ENCODE assay signal across 1 cellular context in the genomic region with DNA sequence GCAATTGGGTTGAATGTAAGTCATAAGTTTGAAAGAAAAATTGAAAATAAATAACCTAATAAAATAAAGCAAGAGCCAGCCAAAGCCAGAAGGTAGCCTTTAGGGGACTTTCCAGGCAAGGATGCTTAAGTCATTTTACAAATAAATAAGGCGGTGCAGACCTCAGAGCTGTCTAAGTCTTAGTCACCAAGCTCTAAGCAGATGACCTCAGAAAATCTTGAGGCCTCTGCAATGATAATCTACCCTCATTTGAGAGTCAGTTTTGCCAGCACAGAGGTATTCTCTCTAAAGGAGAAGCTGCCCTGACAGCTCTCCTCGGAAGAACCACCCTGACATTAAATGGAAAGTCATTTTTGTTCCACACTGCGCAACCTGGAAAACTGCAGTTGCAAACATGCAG.
A peak's percentile ranks its signal among the peaks of the same experiment; 100 is the strongest.
TF ChIP-seq lines count a peak whose summit lies in the region.

No MANE protein-coding gene starts in this region.

TF ChIP-seq in GM12878, 131 proteins besides CTCF, POLR2A, EP300 and RAD21 (continued from another document and continues in another):
- TF ChIP-seq JUND (IDR thresholded peaks at IDR 0.05; ENCODE audit: low read depth, low read length), result 0 out of 2 replicates have a peak, but pooled peaks have one; percentile 52
- TF ChIP-seq FOXM1 (IDR thresholded peaks at IDR 0.05; ENCODE audit: low read depth, low read length), result peak; percentile 89
- TF ChIP-seq EED (IDR thresholded peaks at IDR 0.05; ENCODE audit: low read depth), result peak; percentile 14; the same call in 1 of the 2 replicates
- TF ChIP-seq TARDBP (IDR thresholded peaks at IDR 0.05; ENCODE audit: borderline replicate concordance), result 0 out of 2 replicates have a peak, but pooled peaks have one; percentile 36
- TF ChIP-seq, protein P1, sequence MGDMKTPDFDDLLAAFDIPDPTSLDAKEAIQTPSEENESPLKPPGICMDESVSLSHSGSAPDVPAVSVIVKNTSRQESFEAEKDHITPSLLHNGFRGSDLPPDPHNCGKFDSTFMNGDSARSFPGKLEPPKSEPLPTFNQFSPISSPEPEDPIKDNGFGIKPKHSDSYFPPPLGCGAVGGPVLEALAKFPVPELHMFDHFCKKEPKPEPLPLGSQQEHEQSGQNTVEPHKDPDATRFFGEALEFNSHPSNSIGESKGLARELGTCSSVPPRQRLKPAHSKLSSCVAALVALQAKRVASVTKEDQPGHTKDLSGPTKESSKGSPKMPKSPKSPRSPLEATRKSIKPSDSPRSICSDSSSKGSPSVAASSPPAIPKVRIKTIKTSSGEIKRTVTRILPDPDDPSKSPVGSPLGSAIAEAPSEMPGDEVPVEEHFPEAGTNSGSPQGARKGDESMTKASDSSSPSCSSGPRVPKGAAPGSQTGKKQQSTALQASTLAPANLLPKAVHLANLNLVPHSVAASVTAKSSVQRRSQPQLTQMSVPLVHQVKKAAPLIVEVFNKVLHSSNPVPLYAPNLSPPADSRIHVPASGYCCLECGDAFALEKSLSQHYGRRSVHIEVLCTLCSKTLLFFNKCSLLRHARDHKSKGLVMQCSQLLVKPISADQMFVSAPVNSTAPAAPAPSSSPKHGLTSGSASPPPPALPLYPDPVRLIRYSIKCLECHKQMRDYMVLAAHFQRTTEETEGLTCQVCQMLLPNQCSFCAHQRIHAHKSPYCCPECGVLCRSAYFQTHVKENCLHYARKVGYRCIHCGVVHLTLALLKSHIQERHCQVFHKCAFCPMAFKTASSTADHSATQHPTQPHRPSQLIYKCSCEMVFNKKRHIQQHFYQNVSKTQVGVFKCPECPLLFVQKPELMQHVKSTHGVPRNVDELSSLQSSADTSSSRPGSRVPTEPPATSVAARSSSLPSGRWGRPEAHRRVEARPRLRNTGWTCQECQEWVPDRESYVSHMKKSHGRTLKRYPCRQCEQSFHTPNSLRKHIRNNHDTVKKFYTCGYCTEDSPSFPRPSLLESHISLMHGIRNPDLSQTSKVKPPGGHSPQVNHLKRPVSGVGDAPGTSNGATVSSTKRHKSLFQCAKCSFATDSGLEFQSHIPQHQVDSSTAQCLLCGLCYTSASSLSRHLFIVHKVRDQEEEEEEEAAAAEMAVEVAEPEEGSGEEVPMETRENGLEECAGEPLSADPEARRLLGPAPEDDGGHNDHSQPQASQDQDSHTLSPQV (IDR thresholded peaks at IDR 0.05), result no peak
- peak; percentile 60; the same call in 1 of the 2 replicates for TF ChIP-seq DPF2 (IDR thresholded peaks at IDR 0.05)
- TF ChIP-seq BCL11A (IDR thresholded peaks at IDR 0.05; ENCODE audit: low read depth, low read length), result peak; percentile 86; the same call in 1 of the 2 replicates
- TF ChIP-seq TAF1 (IDR thresholded peaks at IDR 0.05; ENCODE audit: borderline replicate concordance, low read depth, low read length), result peak; percentile 73; the same call in 1 of the 2 replicates
- no peak for TF ChIP-seq ZSCAN29 (IDR thresholded peaks at IDR 0.05)
- TF ChIP-seq PML (IDR thresholded peaks at IDR 0.05; ENCODE audit: low read length), result peak; percentile 83; the same call in 1 of the 2 replicates
- no peak for TF ChIP-seq ZBTB40 (IDR thresholded peaks at IDR 0.05; ENCODE audit: borderline replicate concordance)
- no peak for TF ChIP-seq ZZZ3 (IDR thresholded peaks at IDR 0.05; ENCODE audit: control insufficient read depth, insufficient read length, low read depth)
- TF ChIP-seq NFIC (IDR thresholded peaks at IDR 0.05; ENCODE audit: low read depth, low read length), result peak; percentile 93; the same call in 1 of the 2 replicates
- TF ChIP-seq ETV6 (conservative IDR thresholded peaks at IDR 0.05 in 1 of 2, IDR thresholded peaks at IDR 0.05 in 1 of 2; ENCODE audit: borderline replicate concordance in 1 of 2, low read depth in 1 of 2), result peak in 1 of 2 experiments; percentile 48; a peak in 1 of 4 replicates
- peak; percentile 87 for TF ChIP-seq POLR2AphosphoS5 (IDR thresholded peaks at IDR 0.05; ENCODE audit: low read length)
- 0 out of 2 replicates have a peak, but pooled peaks have one; percentile 40 for TF ChIP-seq MEF2A (IDR thresholded peaks at IDR 0.05; ENCODE audit: insufficient read depth, low read depth, low read length)
- TF ChIP-seq, protein P2, sequence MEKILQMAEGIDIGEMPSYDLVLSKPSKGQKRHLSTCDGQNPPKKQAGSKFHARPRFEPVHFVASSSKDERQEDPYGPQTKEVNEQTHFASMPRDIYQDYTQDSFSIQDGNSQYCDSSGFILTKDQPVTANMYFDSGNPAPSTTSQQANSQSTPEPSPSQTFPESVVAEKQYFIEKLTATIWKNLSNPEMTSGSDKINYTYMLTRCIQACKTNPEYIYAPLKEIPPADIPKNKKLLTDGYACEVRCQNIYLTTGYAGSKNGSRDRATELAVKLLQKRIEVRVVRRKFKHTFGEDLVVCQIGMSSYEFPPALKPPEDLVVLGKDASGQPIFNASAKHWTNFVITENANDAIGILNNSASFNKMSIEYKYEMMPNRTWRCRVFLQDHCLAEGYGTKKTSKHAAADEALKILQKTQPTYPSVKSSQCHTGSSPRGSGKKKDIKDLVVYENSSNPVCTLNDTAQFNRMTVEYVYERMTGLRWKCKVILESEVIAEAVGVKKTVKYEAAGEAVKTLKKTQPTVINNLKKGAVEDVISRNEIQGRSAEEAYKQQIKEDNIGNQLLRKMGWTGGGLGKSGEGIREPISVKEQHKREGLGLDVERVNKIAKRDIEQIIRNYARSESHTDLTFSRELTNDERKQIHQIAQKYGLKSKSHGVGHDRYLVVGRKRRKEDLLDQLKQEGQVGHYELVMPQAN (conservative IDR thresholded peaks at IDR 0.05), result no peak
- TF ChIP-seq HDAC6 (IDR thresholded peaks at IDR 0.05; ENCODE audit: unreplicated experiment), result no peak
- TF ChIP-seq CBFB (IDR thresholded peaks at IDR 0.05; ENCODE audit: low read depth), result peak; percentile 70; the same call in 1 of the 2 replicates
- no peak for TF ChIP-seq CHD4 (IDR thresholded peaks at IDR 0.05)
- TF ChIP-seq SMAD5 (IDR thresholded peaks at IDR 0.05; ENCODE audit: low read depth), result peak; percentile 39; the same call in 1 of the 2 replicates
- 0 out of 2 replicates have a peak, but pooled peaks have one; percentile 9 for TF ChIP-seq NR2F1 (conservative IDR thresholded peaks at IDR 0.05)
- TF ChIP-seq ZBED1 (IDR thresholded peaks at IDR 0.05; ENCODE audit: borderline replicate concordance), result peak; percentile 73; the same call in 1 of the 2 replicates
- peak; percentile 95 for TF ChIP-seq JUNB (IDR thresholded peaks at IDR 0.05)
- TF ChIP-seq RELA (IDR thresholded peaks at IDR 0.05; ENCODE audit: borderline replicate concordance, partially characterized antibody), result peak; percentile 79
- TF ChIP-seq, protein P3, sequence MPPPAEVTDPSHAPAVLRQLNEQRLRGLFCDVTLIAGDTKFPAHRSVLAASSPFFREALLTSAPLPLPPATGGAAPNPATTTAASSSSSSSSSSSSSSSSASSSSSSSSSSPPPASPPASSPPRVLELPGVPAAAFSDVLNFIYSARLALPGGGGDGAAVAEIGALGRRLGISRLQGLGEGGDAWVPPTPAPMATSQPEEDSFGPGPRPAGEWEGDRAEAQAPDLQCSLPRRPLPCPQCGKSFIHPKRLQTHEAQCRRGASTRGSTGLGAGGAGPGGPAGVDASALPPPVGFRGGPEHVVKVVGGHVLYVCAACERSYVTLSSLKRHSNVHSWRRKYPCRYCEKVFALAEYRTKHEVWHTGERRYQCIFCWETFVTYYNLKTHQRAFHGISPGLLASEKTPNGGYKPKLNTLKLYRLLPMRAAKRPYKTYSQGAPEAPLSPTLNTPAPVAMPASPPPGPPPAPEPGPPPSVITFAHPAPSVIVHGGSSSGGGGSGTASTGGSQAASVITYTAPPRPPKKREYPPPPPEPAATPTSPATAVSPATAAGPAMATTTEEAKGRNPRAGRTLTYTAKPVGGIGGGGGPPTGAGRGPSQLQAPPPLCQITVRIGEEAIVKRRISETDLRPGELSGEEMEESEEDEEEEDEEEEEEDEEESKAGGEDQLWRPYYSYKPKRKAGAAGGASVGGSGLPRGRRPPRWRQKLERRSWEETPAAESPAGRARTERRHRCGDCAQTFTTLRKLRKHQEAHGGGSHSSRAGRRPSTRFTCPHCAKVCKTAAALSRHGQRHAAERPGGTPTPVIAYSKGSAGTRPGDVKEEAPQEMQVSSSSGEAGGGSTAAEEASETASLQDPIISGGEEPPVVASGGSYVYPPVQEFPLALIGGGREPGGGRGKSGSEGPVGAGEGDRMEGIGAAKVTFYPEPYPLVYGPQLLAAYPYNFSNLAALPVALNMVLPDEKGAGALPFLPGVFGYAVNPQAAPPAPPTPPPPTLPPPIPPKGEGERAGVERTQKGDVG (CRISPR knock-in tag; IDR thresholded peaks at IDR 0.05), result no peak
- TF ChIP-seq ZNF24 (IDR thresholded peaks at IDR 0.05), result peak; percentile 61; the same call in 1 of the 2 replicates
- TF ChIP-seq GABPA (IDR thresholded peaks at IDR 0.05; ENCODE audit: low read depth), result 0 out of 2 replicates have a peak, but pooled peaks have one; percentile 17
- peak; percentile 86 for TF ChIP-seq CREB1 (IDR thresholded peaks at IDR 0.05; ENCODE audit: low read depth)
- no peak for TF ChIP-seq ELK1 (IDR thresholded peaks at IDR 0.05; ENCODE audit: low read depth, low read length)
- TF ChIP-seq, protein P4, sequence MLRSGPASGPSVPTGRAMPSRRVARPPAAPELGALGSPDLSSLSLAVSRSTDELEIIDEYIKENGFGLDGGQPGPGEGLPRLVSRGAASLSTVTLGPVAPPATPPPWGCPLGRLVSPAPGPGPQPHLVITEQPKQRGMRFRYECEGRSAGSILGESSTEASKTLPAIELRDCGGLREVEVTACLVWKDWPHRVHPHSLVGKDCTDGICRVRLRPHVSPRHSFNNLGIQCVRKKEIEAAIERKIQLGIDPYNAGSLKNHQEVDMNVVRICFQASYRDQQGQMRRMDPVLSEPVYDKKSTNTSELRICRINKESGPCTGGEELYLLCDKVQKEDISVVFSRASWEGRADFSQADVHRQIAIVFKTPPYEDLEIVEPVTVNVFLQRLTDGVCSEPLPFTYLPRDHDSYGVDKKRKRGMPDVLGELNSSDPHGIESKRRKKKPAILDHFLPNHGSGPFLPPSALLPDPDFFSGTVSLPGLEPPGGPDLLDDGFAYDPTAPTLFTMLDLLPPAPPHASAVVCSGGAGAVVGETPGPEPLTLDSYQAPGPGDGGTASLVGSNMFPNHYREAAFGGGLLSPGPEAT (IDR thresholded peaks at IDR 0.05; ENCODE audit: low read depth), result peak; percentile 91; the same call in 1 of the 2 replicates
- peak; percentile 41; the same call in 1 of the 2 replicates for TF ChIP-seq PAX5 (IDR thresholded peaks at IDR 0.05; ENCODE audit: borderline replicate concordance, low read depth, low read length)
- no peak for TF ChIP-seq MTA3 (IDR thresholded peaks at IDR 0.05; ENCODE audit: borderline replicate concordance, low read length)
- peak; percentile 87 for TF ChIP-seq CREM (IDR thresholded peaks at IDR 0.05; ENCODE audit: low read depth)
- TF ChIP-seq MTA2 (IDR thresholded peaks at IDR 0.05; ENCODE audit: low read depth), result peak; percentile 82
- TF ChIP-seq RFX5 (IDR thresholded peaks at IDR 0.05; ENCODE audit: low read depth, low read length), result no peak
- TF ChIP-seq SRF (IDR thresholded peaks at IDR 0.05; ENCODE audit: low read depth in 2 of 2, low read length in 2 of 2), result no peak; a peak in 1 of 4 replicates
